ENCODE assay signal across 10 cellular contexts in the genomic region with DNA sequence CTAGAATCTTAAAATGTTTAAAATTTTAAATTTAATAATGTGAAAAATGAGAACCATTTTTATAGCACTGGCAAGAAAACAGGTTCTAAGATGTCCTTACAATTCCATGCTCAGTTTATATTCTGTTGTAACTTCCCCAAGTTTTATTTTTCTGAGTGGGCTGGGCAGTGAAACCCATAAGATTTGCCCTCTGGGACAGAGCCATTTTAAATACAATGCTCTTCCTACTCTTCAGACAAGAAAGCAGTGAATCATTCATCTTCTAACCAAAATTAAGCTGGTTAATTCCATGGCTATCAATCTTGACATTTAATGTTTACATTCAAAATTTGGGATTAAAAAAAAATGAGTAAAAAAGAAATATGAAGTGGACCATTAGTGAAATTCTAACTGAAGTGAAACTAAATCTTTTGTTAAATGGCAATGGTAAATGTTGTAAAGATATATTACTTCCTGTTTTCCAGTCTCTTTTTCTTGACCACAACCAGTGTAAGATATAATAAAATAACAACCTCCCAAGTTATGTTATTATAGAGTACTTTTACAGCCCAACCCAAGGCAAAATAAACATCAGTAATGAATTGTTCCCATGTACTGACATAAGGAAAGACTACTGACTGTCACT. TPM values are rescaled to one million over a fixed set of nuclear protein-coding genes. Genes with fewer than 3 reads are reported as not detected.
DNase-seq lines count a peak whose midpoint lies in the region; ATAC-seq, FAIRE-seq and TF ChIP-seq lines count a peak whose summit lies in the region.
"Had no signal": no experiment of that assay in that cellular context is flagged by ENCODE, and none has a peak within 500 bp of the region (broad histone marks: within the 10 kb centered on the region; RNA-seq: fewer than 3 reads in every experiment).

No MANE protein-coding gene starts in this region.

- TF ChIP-seq CTCF in HepG2 (CRISPR knock-in tag; IDR thresholded peaks at IDR 0.05), result no peak

- no peak overlapping the region for H3K4me3 Mint-ChIP-seq in activated CD8-positive, alpha-beta T cell treated with anti-CD3 and anti-CD28 coated beads, Interleukin-2, amount 10 ng/mL, durations not matched to agents 7 days and 5 days
- H3K4me3 Mint-ChIP-seq: activated naive CD4-positive, alpha-beta T cell treated with anti-CD3 and anti-CD28 coated beads, Interleukin-2, amount 50 U/mL, for 24 hours had no signal

- in situ Hi-C loops in HepG2 (cut with HindIII; ENCODE audit: extremely low pct_ligation_motif_present, low pct_unique_long_range_greater_than_20kb), result no loop called here

- no peak overlapping the region for H3K4me3 ChIP-seq in HepG2 (replicated peaks in 1 of 3; ENCODE audit: insufficient read depth in 1 of 3, low read depth in 2 of 3, low read length in 3 of 3)
- H3K4me3 ChIP-seq: MG63 had no signal

- TF ChIP-seq EP300 in HepG2 (IDR thresholded peaks at IDR 0.05; ENCODE audit: low read depth in 2 of 2, low read length in 2 of 2) (no peak), HepG2 (CRISPR knock-in tag; IDR thresholded peaks at IDR 0.05; ENCODE audit: borderline replicate concordance) (no peak)

- POLR2A ChIA-PET in HepG2 (lab: Yijun Ruan, JAX), result no interaction called here
- POLR2A ChIA-PET in activated CD8-positive, alpha-beta T cell treated with anti-CD3 and anti-CD28 coated beads, Interleukin-2, amount 10 ng/mL, durations not matched to agents 7 days and 5 days (lab: Charles Lee), result no interaction called here

- H4K20me1 ChIP-seq in HepG2 (ENCODE audit: insufficient read depth, low read length), result no peaks in the 10 kb centered on the region

- no peaks in the 10 kb centered on the region for H3K36me3 Mint-ChIP-seq in activated CD8-positive, alpha-beta T cell treated with anti-CD3 and anti-CD28 coated beads, Interleukin-2, amount 10 ng/mL, durations not matched to agents 7 days and 5 days (ENCODE audit: low read depth)
- H3K36me3 Mint-ChIP-seq: activated naive CD4-positive, alpha-beta T cell treated with anti-CD3 and anti-CD28 coated beads, Interleukin-2, amount 50 U/mL, for 24 hours had no signal

- intact Hi-C loops in HepG2 (cut with micrococcal nuclease; ENCODE audit: unreplicated experiment), result no loop called here

- no TSS peak for BruUV-seq in HepG2 (replicated peaks; lab: Mats Ljungman, UMichigan)

- H3K9me3 ChIP-seq in HepG2 (ENCODE audit: low read length), result no peaks in the 10 kb centered on the region
- H3K9me3 ChIP-seq: MG63 had no signal

- CTCF ChIA-PET in HepG2 (lab: Yijun Ruan, JAX; ENCODE audit: low intra/inter-chr PET ratio, low total read pairs), result no interaction called here
- CTCF ChIA-PET in activated CD8-positive, alpha-beta T cell treated with anti-CD3 and anti-CD28 coated beads, Interleukin-2, amount 10 ng/mL, durations not matched to agents 7 days and 5 days (lab: Charles Lee), result interaction anchor here (1.0 kb wide), 1 partner anchor 61 kb away, joined by 3 read pairs; no protein-coding TSS in a partner anchor

- peaks cover 1% of the 10 kb centered on the region for H3K4me1 Mint-ChIP-seq in activated CD8-positive, alpha-beta T cell treated with anti-CD3 and anti-CD28 coated beads, Interleukin-2, amount 10 ng/mL, durations not matched to agents 7 days and 5 days (ENCODE audit: low read depth)
- H3K4me1 Mint-ChIP-seq: activated naive CD4-positive, alpha-beta T cell treated with anti-CD3 and anti-CD28 coated beads, Interleukin-2, amount 50 U/mL, for 24 hours had no signal

- DNase-seq in A172 (ENCODE audit: low spot score), result peak; percentile 35
- peak; percentile 24 for DNase-seq in HT1080 (ENCODE audit: low read depth)
- DNase-seq in activated CD4-positive, alpha-beta T cell treated with anti-CD3 and anti-CD28 coated beads for 48 hours, result no peak
- no peak for DNase-seq in amygdala (lab: John Stamatoyannopoulos, UW)
- no peak for DNase-seq in HepG2 (ENCODE audit: low spot score)
- DNase-seq in activated CD8-positive, alpha-beta T cell treated with anti-CD3 and anti-CD28 coated beads, Interleukin-2, amount 10 ng/mL, durations not matched to agents 7 days and 5 days, result no peak
- DNase-seq: MG63 had no signal

- H3K9me3 Mint-ChIP-seq in activated CD8-positive, alpha-beta T cell treated with anti-CD3 and anti-CD28 coated beads, Interleukin-2, amount 10 ng/mL, durations not matched to agents 7 days and 5 days (ENCODE audit: insufficient read depth), result no peaks in the 10 kb centered on the region
- H3K9me3 Mint-ChIP-seq: activated naive CD4-positive, alpha-beta T cell treated with anti-CD3 and anti-CD28 coated beads, Interleukin-2, amount 50 U/mL, for 24 hours had no signal

- H3K9ac ChIP-seq in HepG2 (ENCODE audit: insufficient read depth, low read depth, low read length), result no peak overlapping the region

- no peak overlapping the region for H3K27ac Mint-ChIP-seq in activated CD8-positive, alpha-beta T cell treated with anti-CD3 and anti-CD28 coated beads, Interleukin-2, amount 10 ng/mL, durations not matched to agents 7 days and 5 days
- H3K27ac Mint-ChIP-seq: activated naive CD4-positive, alpha-beta T cell treated with anti-CD3 and anti-CD28 coated beads, Interleukin-2, amount 50 U/mL, for 24 hours had no signal

- ATAC-seq in GM21360 (IDR thresholded peaks at IDR 0.05; ENCODE audit: unreplicated experiment), result peak; percentile 39
- ATAC-seq in HepG2, result no peak
- ATAC-seq in activated CD8-positive, alpha-beta T cell treated with anti-CD3 and anti-CD28 coated beads, Interleukin-2, amount 10 ng/mL, durations not matched to agents 7 days and 5 days, result no peak

- no peak for TF ChIP-seq RAD21 in HepG2 (CRISPR knock-in tag; IDR thresholded peaks at IDR 0.05)

- TF ChIP-seq POLR2A in HepG2 (IDR thresholded peaks at IDR 0.05; ENCODE audit: insufficient read depth in 1 of 2, low read depth in 2 of 2, low read length in 2 of 2), result no peak

- no peak overlapping the region for H3K27ac ChIP-seq in HepG2 (ENCODE audit: extremely low read length, insufficient read depth, low read length)

- peak; percentile 53 for FAIRE-seq in colon (lab: Jason Lieb, UNC)
- FAIRE-seq in HepG2 (lab: Jason Lieb, UNC), result no peak

- no peak overlapping the region for H3K4me2 ChIP-seq in HepG2 (ENCODE audit: low read depth, low read length)

- no peaks in the 10 kb centered on the region for H3K4me1 ChIP-seq in HepG2 (ENCODE audit: insufficient read depth, low read length)

- H3K27me3 Mint-ChIP-seq in activated CD8-positive, alpha-beta T cell treated with anti-CD3 and anti-CD28 coated beads, Interleukin-2, amount 10 ng/mL, durations not matched to agents 7 days and 5 days (ENCODE audit: low read depth), result peaks cover 7% of the 10 kb centered on the region

- H3K27me3 ChIP-seq in HepG2 (ENCODE audit: control insufficient read depth in 1 of 2, insufficient read depth in 2 of 2, low read length in 2 of 2), result no peaks in the 10 kb centered on the region
- H3K27me3 ChIP-seq: MG63 had no signal

- H3K79me2 ChIP-seq in HepG2 (ENCODE audit: insufficient read depth, low read length), result no peaks in the 10 kb centered on the region

- no peak overlapping the region for H2AFZ ChIP-seq in HepG2 (ENCODE audit: low read length)

- H3K36me3 ChIP-seq in HepG2 (replicated peaks in 1 of 2; ENCODE audit: control insufficient read depth in 1 of 2, insufficient read depth in 2 of 2, low read length in 2 of 2), result no peaks in the 10 kb centered on the region
- H3K36me3 ChIP-seq: MG63 had no signal

TF ChIP-seq in HepG2, 621 proteins besides CTCF, POLR2A, EP300 and RAD21 (continues in another document):
- TF ChIP-seq ZNF605 (CRISPR knock-in tag; IDR thresholded peaks at IDR 0.05), result no peak
- TF ChIP-seq GPN1 (CRISPR knock-in tag; IDR thresholded peaks at IDR 0.05; ENCODE audit: borderline replicate concordance), result no peak
- TF ChIP-seq SP5 (CRISPR knock-in tag; IDR thresholded peaks at IDR 0.05; ENCODE audit: borderline replicate concordance, low read depth), result no peak
- no peak for TF ChIP-seq TFDP2 (CRISPR knock-in tag; IDR thresholded peaks at IDR 0.05)

RNA-seq across cellular contexts. Expression of gene PTPN13, which starts 37.2 kb away (rescaled TPM):
- 5.9 and 7.0 TPM in 2 replicates for total RNA-seq in A172 (2014; rRNA removed; shearing (Covaris generic))
- 7.9 and 12.0 TPM in 2 replicates for total RNA-seq in HT1080 (2014; rRNA removed; shearing (Covaris generic))
- polyA plus RNA-seq in HT1080 (2015; cell fraction: cytosol; rRNA removed), result 4.7 and 7.8 TPM in 2 replicates
- 13.0 and 13.4 TPM in 2 replicates for polyA plus RNA-seq in HT1080 (2015; cell fraction: nucleus; rRNA removed)
- not detected in 2 replicates for total RNA-seq in HepG2 (2016; rRNA removed; fragmentation: Illumina TruSeq; extraction: Trizol)
- not detected in 2 replicates for total RNA-seq in HepG2 (2016; cell fraction: cytosol; rRNA removed; fragmentation: Illumina TruSeq; extraction: Trizol; ENCODE audit: low read depth)
- total RNA-seq in HepG2 (2016; cell fraction: insoluble cytoplasmic fraction; rRNA removed; fragmentation: Illumina TruSeq; extraction: Trizol), result not detected in 2 replicates
- not detected in 2 replicates for total RNA-seq in HepG2 (2016; cell fraction: membrane; rRNA removed; fragmentation: Illumina TruSeq; extraction: Trizol)
- total RNA-seq in HepG2 (2016; cell fraction: nucleus; rRNA removed; fragmentation: Illumina TruSeq; extraction: Trizol), result not detected in 2 replicates
- not detected in 2 replicates for polyA plus RNA-seq in HepG2 (2011; rRNA removed)
- under 0.01 TPM in 1 of 2 replicates, not detected in the other for polyA plus RNA-seq in HepG2 (2011; cell fraction: cytosol; rRNA removed)
- polyA plus RNA-seq in HepG2 (2011; cell fraction: nucleus; rRNA removed), result 0.02 TPM in 1 of 2 replicates, not detected in the other
- polyA plus RNA-seq in HepG2 (2012), result not detected in 2 replicates
- polyA plus RNA-seq in HepG2 (2016; cell fraction: cytosol; fragmentation: Illumina TruSeq; extraction: Trizol; ENCODE audit: low read depth), result not detected in 2 replicates
- polyA plus RNA-seq in HepG2 (2016; cell fraction: insoluble cytoplasmic fraction; fragmentation: Illumina TruSeq; extraction: Trizol; ENCODE audit: low read depth), result not detected in 2 replicates
- polyA plus RNA-seq in HepG2 (2016; cell fraction: membrane; fragmentation: Illumina TruSeq; extraction: Trizol; ENCODE audit: low read depth), result not detected in 2 replicates
- not detected in 2 replicates for polyA plus RNA-seq in HepG2 (2016; cell fraction: nucleus; fragmentation: Illumina TruSeq; extraction: Trizol; ENCODE audit: insufficient read depth, low read depth)
- polyA minus RNA-seq in HepG2 (2011; rRNA and poly(A)+ RNA removed; ENCODE audit: low replicate concordance), result 8.6 TPM in 1 of 2 replicates, not detected in the other
- not detected in 2 replicates for polyA minus RNA-seq in HepG2 (2011; cell fraction: cytosol; rRNA and poly(A)+ RNA removed)
- polyA minus RNA-seq in HepG2 (2011; cell fraction: nucleus; rRNA and poly(A)+ RNA removed), result not detected in 2 replicates
- total RNA-seq in activated CD8-positive, alpha-beta T cell treated with anti-CD3 and anti-CD28 coated beads, Interleukin-2, amount 10 ng/mL, durations not matched to agents 7 days and 5 days, result under 1 TPM; 0.08 to 0.16 TPM

Comparison
In these comparisons a context has a peak if more than half of its experiments do, and no peak if none do; other contexts are left out.
1. DNase-seq: peak in A172 (single experiment) and HT1080 (single experiment); none in activated CD4-positive, alpha-beta T cell treated with anti-CD3 and anti-CD28 coated beads for 48 hours (single experiment), amygdala (0 of 56), HepG2 (single experiment) and activated CD8-positive, alpha-beta T cell treated with anti-CD3 and anti-CD28 coated beads, Interleukin-2, amount 10 ng/mL, durations not matched to agents 7 days and 5 days (single experiment).